Comparison of ENCODE assay signal across 27 cellular contexts in the genomic region with DNA sequence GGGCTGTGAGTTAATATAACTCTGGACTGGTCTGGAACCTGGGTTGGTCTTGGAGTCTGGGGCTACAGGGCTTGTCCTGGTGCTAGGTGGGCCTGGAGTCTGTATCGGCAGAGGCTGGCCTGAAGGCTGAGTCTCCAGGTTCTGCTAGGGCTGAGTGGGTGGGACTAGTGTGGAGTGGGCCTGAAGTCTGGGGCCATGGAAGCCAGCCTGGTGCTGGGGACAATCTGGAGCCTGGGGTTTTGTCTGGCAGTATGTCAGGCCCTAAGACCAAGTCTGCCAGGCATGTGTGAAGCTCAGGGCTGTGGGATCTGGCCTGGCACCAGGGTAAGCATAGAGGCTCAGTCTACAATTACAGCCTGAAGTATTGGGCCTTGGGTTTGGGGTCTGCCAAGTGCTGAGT.
"Had no signal": no experiment of that assay in that cellular context is flagged by ENCODE, and none has a peak within 500 bp of the region (broad histone marks: within the 10 kb centered on the region; RNA-seq: fewer than 3 reads in every experiment).

No MANE protein-coding gene starts in this region.

- H3K27me3 Mint-ChIP-seq: naive thymus-derived CD4-positive, alpha-beta T cell; natural killer cell treated with Interleukin-12 subunit alpha and Interleukin-12 subunit beta and Interleukin-15 and Interleukin-18, amount 100 ng/mL, for 72 hours; progenitor cell of endocrine pancreas; stimulated activated naive B cell treated with anti-CD40 and anti-IgM and Interleukin-4, amounts not matched to agents 10 μg/mL and 1 μg/mL and 100 μg/mL, for 72 hours had no signal

- H3K4me1 ChIP-seq: right atrium auricular region, right lobe of liver, stomach, testis, thyroid gland, transverse colon, upper lobe of left lung, vagina had no signal

- H3K4me1 Mint-ChIP-seq: immature natural killer cell; naive thymus-derived CD4-positive, alpha-beta T cell; stimulated activated naive B cell treated with anti-CD40 and anti-IgM and Interleukin-4, amounts not matched to agents 10 μg/mL and 1 μg/mL and 100 μg/mL, for 72 hours had no signal

- H3K36me3 Mint-ChIP-seq: mesothelial cell of epicardium; naive thymus-derived CD4-positive, alpha-beta T cell; natural killer cell treated with Interleukin-12 subunit alpha and Interleukin-12 subunit beta and Interleukin-15 and Interleukin-18, amount 100 ng/mL, for 72 hours; stimulated activated naive B cell treated with anti-CD40 and anti-IgM and Interleukin-4, amounts not matched to agents 10 μg/mL and 1 μg/mL and 100 μg/mL, for 72 hours had no signal

- ATAC-seq: left cardiac atrium; left lobe of liver; mucosa of descending colon; naive thymus-derived CD4-positive, alpha-beta T cell; stimulated activated naive B cell treated with anti-CD40 and anti-IgM and Interleukin-4, amounts not matched to agents 10 μg/mL and 1 μg/mL and 100 μg/mL, for 72 hours; stimulated activated naive CD8-positive, alpha-beta T cell treated with anti-CD3 and anti-CD28 coated beads, Interleukin-15, Interleukin-2, amounts not matched to agents 100 U/mL and 50 U/mL, for 24 hours had no signal

- H3K36me3 ChIP-seq: ovary, right atrium auricular region, right lobe of liver, stomach, thyroid gland, transverse colon, upper lobe of left lung, vagina had no signal

- H3K4me3 Mint-ChIP-seq: immature natural killer cell; mesothelial cell of epicardium; naive thymus-derived CD4-positive, alpha-beta T cell; natural killer cell treated with Interleukin-12 subunit alpha and Interleukin-12 subunit beta and Interleukin-15 and Interleukin-18, amount 100 ng/mL, for 72 hours; stimulated activated naive B cell treated with anti-CD40 and anti-IgM and Interleukin-4, amounts not matched to agents 10 μg/mL and 1 μg/mL and 100 μg/mL, for 72 hours had no signal

- H3K9me3 ChIP-seq: mucosa of descending colon, ovary, right lobe of liver, testis, thyroid gland, transverse colon, vagina had no signal

- H3K4me3 ChIP-seq: lung, mucosa of descending colon, ovary, right atrium auricular region, right lobe of liver, skin epidermis, stomach, testis, thyroid gland, transverse colon, upper lobe of left lung, vagina had no signal

- H3K27me3 ChIP-seq: ovary, right atrium auricular region, right lobe of liver, stomach, testis, thyroid gland, transverse colon, upper lobe of left lung, vagina had no signal

- DNase-seq: hypothalamus; immature natural killer cell; left cardiac atrium; mesendoderm; mucosa of descending colon; naive thymus-derived CD4-positive, alpha-beta T cell; ovary; right lobe of liver; stimulated activated CD4-positive, alpha-beta T cell treated with anti-CD3 and anti-CD28 coated beads, Interleukin-12 subunit alpha, Interleukin-12 subunit beta, amount 100 ng/mL, for 4 hours; stimulated activated CD4-positive, alpha-beta T cell treated with anti-CD3 and anti-CD28 coated beads, Interleukin-15, amount 100 ng/mL, for 24 hours; stimulated activated CD4-positive, alpha-beta T cell treated with anti-CD3 and anti-CD28 coated beads, Interleukin-2, amount 100 ng/mL, for 24 hours; stimulated activated CD4-positive, alpha-beta T cell treated with anti-CD3 and anti-CD28 coated beads, Interleukin-4, amount 100 ng/mL, for 1 hour; stimulated activated naive B cell treated with anti-CD40 and anti-IgM and Interleukin-4, amounts not matched to agents 10 μg/mL and 1 μg/mL and 100 μg/mL, for 72 hours; stimulated activated naive CD8-positive, alpha-beta T cell treated with anti-CD3 and anti-CD28 coated beads, Interleukin-15, Interleukin-2, amounts not matched to agents 100 U/mL and 50 U/mL, for 24 hours; stomach; testis; thyroid gland; transverse colon had no signal

- H3K27ac Mint-ChIP-seq: immature natural killer cell; mesothelial cell of epicardium; naive thymus-derived CD4-positive, alpha-beta T cell; natural killer cell treated with Interleukin-12 subunit alpha and Interleukin-12 subunit beta and Interleukin-15 and Interleukin-18, amount 100 ng/mL, for 72 hours; progenitor cell of endocrine pancreas; stimulated activated naive B cell treated with anti-CD40 and anti-IgM and Interleukin-4, amounts not matched to agents 10 μg/mL and 1 μg/mL and 100 μg/mL, for 72 hours had no signal
